In genomic region chr13:100362371-100362770, GRCh38 we compare ENCODE assay signal across 31 cellular contexts.
"Had no signal": no experiment of that assay in that cellular context is flagged by ENCODE, and none has a peak within 500 bp of the region (broad histone marks: within the 10 kb centered on the region; RNA-seq: fewer than 3 reads in every experiment).

No MANE protein-coding gene starts in this region.

- H3K27me3 ChIP-seq: ascending aorta, cardiac muscle cell had no signal

- H3K36me3 Mint-ChIP-seq: activated naive CD4-positive, alpha-beta T cell treated with anti-CD3 and anti-CD28 coated beads, Interleukin-2, amount 50 U/mL, for 24 hours had no signal

- H3K27ac ChIP-seq: ascending aorta, cardiac muscle cell, RWPE1, VCaP had no signal

- H3K9me3 Mint-ChIP-seq: activated B cell treated with CpG ODN at 0.5 μM for 24 hours; activated CD4-positive, alpha-beta T cell treated with anti-CD3 and anti-CD28 coated beads, Interleukin-2, amount 10 ng/mL, durations not matched to agents 24 days and 14 days; activated CD8-positive, alpha-beta T cell treated with anti-CD3 and anti-CD28 coated beads for 36 hours; activated naive CD4-positive, alpha-beta T cell treated with anti-CD3 and anti-CD28 coated beads, Interleukin-2, amount 50 U/mL, for 24 hours; activated naive CD8-positive, alpha-beta T cell treated with anti-CD3 and anti-CD28 coated beads, Interleukin-2, amount 10 ng/mL, durations not matched to agents 7 days and 5 days; activated T-cell treated with anti-CD3 and anti-CD28 coated beads, Interleukin-2, amount 50 U/mL, for 72 hours; activated T-helper 17 cell treated with anti-CD3 and anti-CD28 coated beads, Interleukin-2, amount 50 U/mL, for 72 hours; central memory CD8-positive, alpha-beta T cell had no signal

- H3K27ac Mint-ChIP-seq: activated B cell treated with CpG ODN at 0.5 μM for 24 hours; activated CD4-positive, alpha-beta T cell treated with anti-CD3 and anti-CD28 coated beads, Interleukin-2, amount 10 ng/mL, durations not matched to agents 24 days and 14 days; activated CD8-positive, alpha-beta T cell treated with anti-CD3 and anti-CD28 coated beads for 36 hours; activated naive CD4-positive, alpha-beta T cell treated with anti-CD3 and anti-CD28 coated beads, Interleukin-2, amount 50 U/mL, for 24 hours; activated naive CD8-positive, alpha-beta T cell treated with anti-CD3 and anti-CD28 coated beads, Interleukin-2, amount 10 ng/mL, durations not matched to agents 7 days and 5 days; activated T-cell treated with anti-CD3 and anti-CD28 coated beads, Interleukin-2, amount 50 U/mL, for 72 hours; activated T-helper 17 cell treated with anti-CD3 and anti-CD28 coated beads, Interleukin-2, amount 50 U/mL, for 72 hours had no signal

- DNase-seq: activated B cell treated with CpG ODN at 0.5 μM for 24 hours; activated CD4-positive, alpha-beta T cell treated with anti-CD3 and anti-CD28 coated beads, Interleukin-2, amount 10 ng/mL, durations not matched to agents 24 days and 14 days; activated CD4-positive, alpha-beta T cell treated with anti-CD3 and anti-CD28 coated beads, Interleukin-2, amount 50 U/mL, for 4 hours; activated CD8-positive, alpha-beta T cell treated with anti-CD3 and anti-CD28 coated beads for 36 hours; activated effector memory CD4-positive, alpha-beta T cell treated with anti-CD3 and anti-CD28 coated beads, Interleukin-2, amount 50 U/mL, for 16 hours; activated naive CD4-positive, alpha-beta T cell treated with Interleukin-2 at 50 U/mL for 16 hours; activated naive CD8-positive, alpha-beta T cell treated with anti-CD3 and anti-CD28 coated beads, Interleukin-2, amount 10 ng/mL, durations not matched to agents 7 days and 5 days; activated T-cell treated with anti-CD3 and anti-CD28 coated beads, Interleukin-2, amount 50 U/mL, for 1 hour; activated T-cell treated with anti-CD3 and anti-CD28 coated beads, Interleukin-2, amount 50 U/mL, for 72 hours; amygdala; NCI-H1105; NCI-H1417 treated with DMSO at 0.1 percent for 48 hours; NCI-H187 treated with DMSO at 0.1 percent for 48 hours; NCI-H2081; NCI-H345; NCI-H524 treated with DMSO at 0.1 percent for 48 hours; NK-92 treated with Interleukin-12 subunit alpha and Interleukin-12 subunit beta, amount 100 ng/mL, for 24 hours; PC-3; SIG-M5; SW 1271; T-helper 1 cell; T-helper 2 cell; T-helper 9 cell had no signal

- H3K27me3 Mint-ChIP-seq: activated B cell treated with CpG ODN at 0.5 μM for 24 hours; activated CD4-positive, alpha-beta T cell treated with anti-CD3 and anti-CD28 coated beads, Interleukin-2, amount 10 ng/mL, durations not matched to agents 24 days and 14 days; activated CD8-positive, alpha-beta T cell treated with anti-CD3 and anti-CD28 coated beads for 36 hours; activated naive CD4-positive, alpha-beta T cell treated with anti-CD3 and anti-CD28 coated beads, Interleukin-2, amount 50 U/mL, for 24 hours; activated naive CD8-positive, alpha-beta T cell treated with anti-CD3 and anti-CD28 coated beads, Interleukin-2, amount 10 ng/mL, durations not matched to agents 7 days and 5 days; activated T-helper 17 cell treated with anti-CD3 and anti-CD28 coated beads, Interleukin-2, amount 50 U/mL, for 72 hours; central memory CD8-positive, alpha-beta T cell had no signal

- H3K4me1 ChIP-seq: ascending aorta had no signal

- H3K4me1 Mint-ChIP-seq: activated B cell treated with CpG ODN at 0.5 μM for 24 hours; activated naive CD4-positive, alpha-beta T cell treated with anti-CD3 and anti-CD28 coated beads, Interleukin-2, amount 50 U/mL, for 24 hours; activated naive CD8-positive, alpha-beta T cell treated with anti-CD3 and anti-CD28 coated beads, Interleukin-2, amount 10 ng/mL, durations not matched to agents 7 days and 5 days; central memory CD8-positive, alpha-beta T cell had no signal

- H3K9me3 ChIP-seq: ascending aorta had no signal

- H3K4me3 Mint-ChIP-seq: activated B cell treated with CpG ODN at 0.5 μM for 24 hours; activated CD4-positive, alpha-beta T cell treated with anti-CD3 and anti-CD28 coated beads, Interleukin-2, amount 10 ng/mL, durations not matched to agents 24 days and 14 days; activated CD8-positive, alpha-beta T cell treated with anti-CD3 and anti-CD28 coated beads for 36 hours; activated naive CD4-positive, alpha-beta T cell treated with anti-CD3 and anti-CD28 coated beads, Interleukin-2, amount 50 U/mL, for 24 hours; activated naive CD8-positive, alpha-beta T cell treated with anti-CD3 and anti-CD28 coated beads, Interleukin-2, amount 10 ng/mL, durations not matched to agents 7 days and 5 days; activated T-cell treated with anti-CD3 and anti-CD28 coated beads, Interleukin-2, amount 50 U/mL, for 72 hours; activated T-helper 17 cell treated with anti-CD3 and anti-CD28 coated beads, Interleukin-2, amount 50 U/mL, for 72 hours; central memory CD8-positive, alpha-beta T cell had no signal

- H3K4me3 ChIP-seq: ascending aorta, cardiac muscle cell had no signal

- ATAC-seq: activated CD8-positive, alpha-beta T cell treated with anti-CD3 and anti-CD28 coated beads for 36 hours; activated T-cell treated with anti-CD3 and anti-CD28 coated beads, Interleukin-2, amount 50 U/mL, for 72 hours; activated T-helper 17 cell treated with anti-CD3 and anti-CD28 coated beads, Interleukin-2, amount 50 U/mL, for 72 hours; PC-3; Right ventricle myocardium inferior had no signal

- H3K36me3 ChIP-seq: ascending aorta, cardiac muscle cell had no signal
